1 cellular context compared by ENCODE assay signal in genomic region chr9:114196924-114197570, GRCh38.
TF ChIP-seq lines count a peak whose summit lies in the region.

No MANE protein-coding gene starts in this region.

TF ChIP-seq in WTC11, 78 proteins besides CTCF, POLR2A, EP300 and RAD21 (continued from another document):
- TF ChIP-seq, protein P1, sequence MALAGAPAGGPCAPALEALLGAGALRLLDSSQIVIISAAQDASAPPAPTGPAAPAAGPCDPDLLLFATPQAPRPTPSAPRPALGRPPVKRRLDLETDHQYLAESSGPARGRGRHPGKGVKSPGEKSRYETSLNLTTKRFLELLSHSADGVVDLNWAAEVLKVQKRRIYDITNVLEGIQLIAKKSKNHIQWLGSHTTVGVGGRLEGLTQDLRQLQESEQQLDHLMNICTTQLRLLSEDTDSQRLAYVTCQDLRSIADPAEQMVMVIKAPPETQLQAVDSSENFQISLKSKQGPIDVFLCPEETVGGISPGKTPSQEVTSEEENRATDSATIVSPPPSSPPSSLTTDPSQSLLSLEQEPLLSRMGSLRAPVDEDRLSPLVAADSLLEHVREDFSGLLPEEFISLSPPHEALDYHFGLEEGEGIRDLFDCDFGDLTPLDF (CRISPR knock-in tag; IDR thresholded peaks at IDR 0.05), result no peak
